In genomic region chr2:38876407-38876806, GRCh38 we compare ENCODE assay signal across 8 cellular contexts. TPM values are rescaled to one million over a fixed set of nuclear protein-coding genes. Genes with fewer than 3 reads are reported as not detected.
DNase-seq lines count a peak whose midpoint lies in the region; ATAC-seq and TF ChIP-seq lines count a peak whose summit lies in the region.

No MANE protein-coding gene starts in this region.

- H3K4me1 ChIP-seq in OCI-LY3 (ENCODE audit: low read length) (peaks cover 9% of the 10 kb centered on the region), trophoblast cell (ENCODE audit: control insufficient read depth in 1 of 2, insufficient read depth in 2 of 2, low read length in 2 of 2) (no peaks in the 10 kb centered on the region)

- H3K27me3 ChIP-seq in OCI-LY3 (ENCODE audit: low read depth, low read length) (no peaks in the 10 kb centered on the region), trophoblast cell (ENCODE audit: insufficient read depth, low read length) (no peaks in the 10 kb centered on the region)

- H4K8ac ChIP-seq in trophoblast cell (ENCODE audit: low read depth, low read length) = peak overlapping the region; percentile 41

- no peak overlapping the region for H3K23ac ChIP-seq in trophoblast cell (ENCODE audit: low read length)

- WGBS in trophoblast cell (ENCODE audit: extremely low coverage, insufficient coverage, insufficient read length) = no CpG with 5 or more reads among the region's 10 CpGs

- H3K9ac ChIP-seq in OCI-LY3 (ENCODE audit: low read length) = peak overlapping the region; percentile 64; the same call in 1 of the 2 replicates
- peak overlapping the region; percentile 6 for H3K9ac ChIP-seq in trophoblast cell (ENCODE audit: low read length)

- no peaks in the 10 kb centered on the region for H4K20me1 ChIP-seq in OCI-LY3 (ENCODE audit: insufficient read depth, low read length)

- peak; percentile 3 for DNase-seq in EH (ENCODE audit: low read depth)
- no peak for DNase-seq in epithelial cell of esophagus (ENCODE audit: low read depth)
- peak in 1 of 2 donors; percentile 11 for DNase-seq in trophoblast cell
- DNase-seq in AG08396 (ENCODE audit: low spot score) = no peak
- DNase-seq in GOT3 (lab: John Stamatoyannopoulos, UW) = no peak

- TF ChIP-seq CTCF in OCI-LY3 (IDR thresholded peaks at IDR 0.05; ENCODE audit: low read depth, low read length) (no peak), epithelial cell of esophagus (IDR thresholded peaks at IDR 0.05; ENCODE audit: insufficient read depth, low read depth, low read length, missing control alignments) (no peak)

- peaks cover 3% of the 10 kb centered on the region for H3K79me1 ChIP-seq in trophoblast cell (ENCODE audit: low read length)

- no peak overlapping the region for H3K14ac ChIP-seq in trophoblast cell (ENCODE audit: low read length)

- no peak overlapping the region for H2BK5ac ChIP-seq in trophoblast cell (ENCODE audit: low read depth, low read length, poor library complexity)

- H2BK120ac ChIP-seq in trophoblast cell (ENCODE audit: insufficient read depth, low read length, poor library complexity) = no peak overlapping the region

- no peak overlapping the region for H3K18ac ChIP-seq in trophoblast cell (ENCODE audit: low read length)

- H3K4ac ChIP-seq in trophoblast cell (ENCODE audit: low read depth, low read length) = no peak overlapping the region

- H3K79me2 ChIP-seq in OCI-LY3 (ENCODE audit: low read length) (peaks cover 16% of the 10 kb centered on the region), trophoblast cell (ENCODE audit: control insufficient read depth, insufficient read depth, low read length, poor library complexity) (peaks cover 3% of the 10 kb centered on the region)

- peak overlapping the region; percentile 94 for H2AFZ ChIP-seq in OCI-LY3 (ENCODE audit: low read depth, low read length)
- peak overlapping the region; percentile 70 for H2AFZ ChIP-seq in trophoblast cell (ENCODE audit: insufficient read depth, low read length, poor library complexity)

- peak overlapping the region; percentile 95 for H3K4me3 ChIP-seq in OCI-LY3 (ENCODE audit: low read length)
- peak overlapping the region; percentile 97 for H3K4me3 ChIP-seq in epithelial cell of esophagus (ENCODE audit: low read length)
- H3K4me3 ChIP-seq in trophoblast cell (ENCODE audit: low read depth, low read length) = peak overlapping the region; percentile 91

- peaks cover 5% of the 10 kb centered on the region for H3K36me3 ChIP-seq in OCI-LY3 (replicated peaks; ENCODE audit: low read depth, low read length)
- no peaks in the 10 kb centered on the region for H3K36me3 ChIP-seq in trophoblast cell (ENCODE audit: control insufficient read depth in 1 of 2, insufficient read depth in 2 of 2, low read length in 2 of 2)

- peak overlapping the region; percentile 93 for H3K4me2 ChIP-seq in OCI-LY3 (ENCODE audit: low read length)
- H3K4me2 ChIP-seq in trophoblast cell (ENCODE audit: low read length) = peak overlapping the region; percentile 94

- ATAC-seq in GM18873 (IDR thresholded peaks at IDR 0.05; ENCODE audit: low FRiP score, unreplicated experiment) (no peak), GM19324 (IDR thresholded peaks at IDR 0.05; ENCODE audit: low FRiP score, unreplicated experiment) (no peak)

- no peak overlapping the region for H2BK12ac ChIP-seq in trophoblast cell (ENCODE audit: low read length)

- H3K9me3 ChIP-seq in OCI-LY3 (ENCODE audit: insufficient read depth, low read length) = no peaks in the 10 kb centered on the region
- no peaks in the 10 kb centered on the region for H3K9me3 ChIP-seq in trophoblast cell (ENCODE audit: insufficient read depth, low read depth, low read length)

- H3K27ac ChIP-seq in OCI-LY3 (ENCODE audit: low read length) = no peak overlapping the region
- H3K27ac ChIP-seq in trophoblast cell (ENCODE audit: low read depth, low read length) = no peak overlapping the region

- no peak overlapping the region for H4K12ac ChIP-seq in trophoblast cell (ENCODE audit: low read depth, low read length)

- no peak overlapping the region for H4K91ac ChIP-seq in trophoblast cell (ENCODE audit: low read depth, low read length)

- H2AK5ac ChIP-seq in trophoblast cell (ENCODE audit: low read length) = no peak overlapping the region

RNA-seq across cellular contexts. Expression of gene MORN2, which starts 0.6 kb away (rescaled TPM):
- 12.9 and 14.5 TPM in 2 replicates for polyA plus RNA-seq in trophoblast cell (2013)

RNA-seq across cellular contexts. Expression of gene DHX57, which starts 0.7 kb away (rescaled TPM):
- polyA plus RNA-seq in trophoblast cell (2013) = 9.8 and 10.2 TPM in 2 replicates

RNA-seq across cellular contexts. Expression of gene ARHGEF33, which starts 13.3 kb away (rescaled TPM):
- polyA plus RNA-seq in trophoblast cell (2013) = 0.10 and 0.11 TPM in 2 replicates
